In genomic region chr2:102158336-102158735, GRCh38 we compare ENCODE assay signal across 22 cellular contexts. TPM values are rescaled to one million over a fixed set of nuclear protein-coding genes. Genes with fewer than 3 reads are reported as not detected.
"Had no signal": no experiment of that assay in that cellular context is flagged by ENCODE, and none has a peak within 500 bp of the region (broad histone marks: within the 10 kb centered on the region; RNA-seq: fewer than 3 reads in every experiment).

No MANE protein-coding gene starts in this region.

- H3K27ac Mint-ChIP-seq: effector memory CD8-positive, alpha-beta T cell; memory B cell; natural killer cell; stimulated activated naive B cell treated with anti-CD40 and anti-IgM and Interleukin-4, amounts not matched to agents 10 μg/mL and 1 μg/mL and 100 μg/mL, for 72 hours; stimulated activated naive CD8-positive, alpha-beta T cell treated with anti-CD3 and anti-CD28 coated beads, Interleukin-15, amount 100 ng/mL, for 72 hours had no signal

- H3K4me3 Mint-ChIP-seq: effector memory CD8-positive, alpha-beta T cell; memory B cell; mesothelial cell of epicardium; natural killer cell; neural crest cell; stimulated activated naive B cell treated with anti-CD40 and anti-IgM and Interleukin-4, amounts not matched to agents 10 μg/mL and 1 μg/mL and 100 μg/mL, for 72 hours; stimulated activated naive CD8-positive, alpha-beta T cell treated with anti-CD3 and anti-CD28 coated beads, Interleukin-15, amount 100 ng/mL, for 72 hours had no signal

- H3K27ac ChIP-seq: epithelial cell of prostate, foreskin keratinocyte, heart left ventricle, pancreas, psoas muscle, tibial nerve had no signal

- H3K4me1 ChIP-seq: testis, tibial nerve had no signal

- H3K27me3 ChIP-seq: foreskin keratinocyte, heart left ventricle, pancreas, right lobe of liver, spleen, testis, tibial nerve had no signal

- H3K9me3 ChIP-seq: pancreas, psoas muscle, right lobe of liver, spleen, testis, tibial nerve had no signal

- ATAC-seq: effector memory CD8-positive, alpha-beta T cell; foreskin keratinocyte; heart left ventricle; left lobe of liver; natural killer cell; pancreas; right lobe of liver; stimulated activated naive B cell treated with anti-CD40 and anti-IgM and Interleukin-4, amounts not matched to agents 10 μg/mL and 1 μg/mL and 100 μg/mL, for 72 hours; stimulated activated naive CD8-positive, alpha-beta T cell treated with anti-CD3 and anti-CD28 coated beads, Interleukin-15, amount 100 ng/mL, for 72 hours had no signal

- H3K36me3 Mint-ChIP-seq: memory B cell; natural killer cell; stimulated activated naive B cell treated with anti-CD40 and anti-IgM and Interleukin-4, amounts not matched to agents 10 μg/mL and 1 μg/mL and 100 μg/mL, for 72 hours had no signal

- H3K27me3 Mint-ChIP-seq: effector memory CD8-positive, alpha-beta T cell; memory B cell; stimulated activated naive CD8-positive, alpha-beta T cell treated with anti-CD3 and anti-CD28 coated beads, Interleukin-15, amount 100 ng/mL, for 72 hours had no signal

- H3K9me3 Mint-ChIP-seq: effector memory CD8-positive, alpha-beta T cell; natural killer cell had no signal

- H3K4me3 ChIP-seq: heart left ventricle, pancreas, psoas muscle, right lobe of liver, spleen, testis, tibial nerve had no signal

- H3K4me1 Mint-ChIP-seq: memory B cell; natural killer cell; stimulated activated naive B cell treated with anti-CD40 and anti-IgM and Interleukin-4, amounts not matched to agents 10 μg/mL and 1 μg/mL and 100 μg/mL, for 72 hours; stimulated activated naive CD8-positive, alpha-beta T cell treated with anti-CD3 and anti-CD28 coated beads, Interleukin-15, amount 100 ng/mL, for 72 hours had no signal

- DNase-seq: effector memory CD8-positive, alpha-beta T cell; foreskin keratinocyte; heart left ventricle; hypothalamus; natural killer cell; nucleus accumbens; pancreas; psoas muscle; retina; right lobe of liver; spleen; stimulated activated CD4-positive, alpha-beta T cell treated with anti-CD3 and anti-CD28 coated beads, Interleukin-2, amount 100 ng/mL, for 24 hours; stimulated activated CD4-positive, alpha-beta T cell treated with anti-CD3 and anti-CD28 coated beads, Interleukin-4, amount 100 ng/mL, for 4 hours; stimulated activated naive B cell treated with anti-CD40 and anti-IgM and Interleukin-4, amounts not matched to agents 10 μg/mL and 1 μg/mL and 100 μg/mL, for 72 hours; stimulated activated naive CD8-positive, alpha-beta T cell treated with anti-CD3 and anti-CD28 coated beads, Interleukin-15, amount 100 ng/mL, for 72 hours; testis had no signal

RNA-seq across cellular contexts. Expression of gene IL1RL2, which starts 28.5 kb away (rescaled TPM):
- total RNA-seq: mesothelial cell of epicardium, natural killer cell, neural crest cell had no signal
